1 cellular context compared by ENCODE assay signal in the genomic region with DNA sequence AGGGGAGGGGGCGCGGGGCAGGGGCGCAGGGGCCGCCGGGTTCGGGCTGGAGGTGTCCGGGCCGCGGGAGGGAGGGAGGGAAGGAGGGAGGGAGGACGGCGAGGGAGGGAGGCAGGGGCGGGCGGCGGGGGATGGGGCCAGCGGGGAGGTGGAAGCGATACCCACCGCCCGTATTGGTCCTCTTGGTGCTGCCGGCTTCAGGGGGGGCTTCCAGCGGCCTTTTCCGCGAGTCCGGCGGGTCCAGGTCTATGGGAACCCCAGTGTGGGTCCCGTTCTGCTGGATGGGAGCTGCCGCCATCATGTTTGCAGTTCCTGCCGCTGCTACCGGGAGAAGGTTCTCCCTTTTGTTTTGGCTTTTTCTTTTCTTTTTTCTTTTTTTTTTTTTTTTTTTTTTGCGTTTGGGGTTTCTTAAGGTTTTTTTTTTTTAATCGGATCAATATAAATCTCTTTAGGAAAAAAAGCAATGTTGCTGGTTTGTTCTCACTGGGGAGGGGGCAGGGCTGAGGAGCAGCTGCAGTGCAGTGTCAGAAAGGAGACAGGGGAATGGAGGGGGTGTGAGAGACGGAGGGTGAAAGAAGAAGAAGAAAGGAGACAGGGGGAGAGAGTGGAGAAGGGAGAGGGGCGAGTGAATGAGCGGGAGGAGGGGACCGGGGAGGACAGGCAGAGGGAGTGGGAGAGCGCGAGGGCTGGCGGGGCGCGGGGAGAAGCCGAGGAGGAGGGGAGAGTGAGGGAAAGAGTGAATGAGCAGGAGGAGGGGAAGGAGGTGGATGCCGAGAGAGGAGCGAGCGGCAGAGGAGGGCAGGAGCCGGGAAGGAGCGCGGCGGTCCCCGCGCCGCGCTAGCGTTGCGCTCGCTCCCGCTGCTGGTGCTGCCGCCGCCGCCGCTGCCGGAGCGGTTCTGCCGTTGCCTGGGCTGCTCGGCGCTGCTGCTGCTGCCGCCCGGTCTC.
TF ChIP-seq lines count a peak whose summit lies in the region.

A gene with protein sequence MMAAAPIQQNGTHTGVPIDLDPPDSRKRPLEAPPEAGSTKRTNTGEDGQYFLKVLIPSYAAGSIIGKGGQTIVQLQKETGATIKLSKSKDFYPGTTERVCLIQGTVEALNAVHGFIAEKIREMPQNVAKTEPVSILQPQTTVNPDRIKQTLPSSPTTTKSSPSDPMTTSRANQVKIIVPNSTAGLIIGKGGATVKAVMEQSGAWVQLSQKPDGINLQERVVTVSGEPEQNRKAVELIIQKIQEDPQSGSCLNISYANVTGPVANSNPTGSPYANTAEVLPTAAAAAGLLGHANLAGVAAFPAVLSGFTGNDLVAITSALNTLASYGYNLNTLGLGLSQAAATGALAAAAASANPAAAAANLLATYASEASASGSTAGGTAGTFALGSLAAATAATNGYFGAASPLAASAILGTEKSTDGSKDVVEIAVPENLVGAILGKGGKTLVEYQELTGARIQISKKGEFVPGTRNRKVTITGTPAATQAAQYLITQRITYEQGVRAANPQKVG (minus strand): TSS at position 898 of the 945 bp plus-strand sequence. CDS start 597 bp downstream, at position 301.

TF ChIP-seq in HepG2, 621 proteins besides CTCF, POLR2A, EP300 and RAD21 (continued from another document and continues in another):
- TF ChIP-seq, protein P1, sequence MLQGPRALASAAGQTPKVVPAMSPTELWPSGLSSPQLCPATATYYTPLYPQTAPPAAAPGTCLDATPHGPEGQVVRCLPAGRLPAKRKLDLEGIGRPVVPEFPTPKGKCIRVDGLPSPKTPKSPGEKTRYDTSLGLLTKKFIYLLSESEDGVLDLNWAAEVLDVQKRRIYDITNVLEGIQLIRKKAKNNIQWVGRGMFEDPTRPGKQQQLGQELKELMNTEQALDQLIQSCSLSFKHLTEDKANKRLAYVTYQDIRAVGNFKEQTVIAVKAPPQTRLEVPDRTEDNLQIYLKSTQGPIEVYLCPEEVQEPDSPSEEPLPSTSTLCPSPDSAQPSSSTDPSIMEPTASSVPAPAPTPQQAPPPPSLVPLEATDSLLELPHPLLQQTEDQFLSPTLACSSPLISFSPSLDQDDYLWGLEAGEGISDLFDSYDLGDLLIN (CRISPR knock-in tag; IDR thresholded peaks at IDR 0.05; ENCODE audit: borderline replicate concordance) = no peak
- TF ChIP-seq SCMH1 (CRISPR knock-in tag; IDR thresholded peaks at IDR 0.05; ENCODE audit: borderline replicate concordance) (no peak), CCAR2 (optimal IDR thresholded peaks at IDR 0.05; ENCODE audit: low read depth, low read length) (no peak), MTF2 (CRISPR knock-in tag; IDR thresholded peaks at IDR 0.05; ENCODE audit: borderline replicate concordance) (peak; percentile 79; the same call in 1 of the 2 replicates), RAD51 (IDR thresholded peaks at IDR 0.05; ENCODE audit: borderline replicate concordance) (no peak), CEBPG (CRISPR knock-in tag; IDR thresholded peaks at IDR 0.05) (no peak), ZNF878 (CRISPR knock-in tag; IDR thresholded peaks at IDR 0.05) (no peak), CBX5 (CRISPR knock-in tag; IDR thresholded peaks at IDR 0.05; ENCODE audit: borderline replicate concordance) (no peak), KDM5A (IDR thresholded peaks at IDR 0.05; ENCODE audit: borderline replicate concordance, low read length) (no peak), NFE2L1 (CRISPR knock-in tag; IDR thresholded peaks at IDR 0.05; ENCODE audit: borderline replicate concordance) (no peak), ZSCAN21 (CRISPR knock-in tag; IDR thresholded peaks at IDR 0.05; ENCODE audit: borderline replicate concordance) (no peak), PRPF4 (IDR thresholded peaks at IDR 0.05; ENCODE audit: low read depth, low read length, poor library complexity, severe bottlenecking) (no peak), KMT2A (CRISPR knock-in tag; IDR thresholded peaks at IDR 0.05) (no peak), MYC (CRISPR knock-in tag; IDR thresholded peaks at IDR 0.05; ENCODE audit: borderline replicate concordance) (peak; percentile 51; the same call in 1 of the 2 replicates), ZNF782 (CRISPR knock-in tag; IDR thresholded peaks at IDR 0.05; ENCODE audit: borderline replicate concordance) (no peak), CAMTA2 (CRISPR knock-in tag; IDR thresholded peaks at IDR 0.05; ENCODE audit: borderline replicate concordance) (0 out of 2 replicates have a peak, but pooled peaks have one; percentile 23), ZNF136 (CRISPR knock-in tag; IDR thresholded peaks at IDR 0.05; ENCODE audit: low read depth) (no peak), HHEX (CRISPR knock-in tag; IDR thresholded peaks at IDR 0.05) (no peak), TCF7L2 (IDR thresholded peaks at IDR 0.05; ENCODE audit: low read depth, low read length) (no peak), NONO (IDR thresholded peaks at IDR 0.05) (no peak), NONO (CRISPR knock-in tag; conservative IDR thresholded peaks at IDR 0.05) (no peak), ZEB1 (IDR thresholded peaks at IDR 0.05; ENCODE audit: insufficient replicate concordance, low read depth) (no peak), NFE2 (CRISPR knock-in tag; IDR thresholded peaks at IDR 0.05) (no peak), MAF1 (CRISPR knock-in tag; IDR thresholded peaks at IDR 0.05; ENCODE audit: borderline replicate concordance) (no peak), REPIN1 (CRISPR knock-in tag; IDR thresholded peaks at IDR 0.05; ENCODE audit: borderline replicate concordance, low read depth) (no peak), MYNN (CRISPR knock-in tag; IDR thresholded peaks at IDR 0.05; ENCODE audit: low read depth) (no peak), ZNF761 (CRISPR knock-in tag; conservative IDR thresholded peaks at IDR 0.05) (no peak), RARG (CRISPR knock-in tag; IDR thresholded peaks at IDR 0.05; ENCODE audit: low read depth) (no peak), RFX3 (CRISPR knock-in tag; IDR thresholded peaks at IDR 0.05) (no peak), NFKBIZ (CRISPR knock-in tag; IDR thresholded peaks at IDR 0.05) (no peak)
- TF ChIP-seq, protein P2, sequence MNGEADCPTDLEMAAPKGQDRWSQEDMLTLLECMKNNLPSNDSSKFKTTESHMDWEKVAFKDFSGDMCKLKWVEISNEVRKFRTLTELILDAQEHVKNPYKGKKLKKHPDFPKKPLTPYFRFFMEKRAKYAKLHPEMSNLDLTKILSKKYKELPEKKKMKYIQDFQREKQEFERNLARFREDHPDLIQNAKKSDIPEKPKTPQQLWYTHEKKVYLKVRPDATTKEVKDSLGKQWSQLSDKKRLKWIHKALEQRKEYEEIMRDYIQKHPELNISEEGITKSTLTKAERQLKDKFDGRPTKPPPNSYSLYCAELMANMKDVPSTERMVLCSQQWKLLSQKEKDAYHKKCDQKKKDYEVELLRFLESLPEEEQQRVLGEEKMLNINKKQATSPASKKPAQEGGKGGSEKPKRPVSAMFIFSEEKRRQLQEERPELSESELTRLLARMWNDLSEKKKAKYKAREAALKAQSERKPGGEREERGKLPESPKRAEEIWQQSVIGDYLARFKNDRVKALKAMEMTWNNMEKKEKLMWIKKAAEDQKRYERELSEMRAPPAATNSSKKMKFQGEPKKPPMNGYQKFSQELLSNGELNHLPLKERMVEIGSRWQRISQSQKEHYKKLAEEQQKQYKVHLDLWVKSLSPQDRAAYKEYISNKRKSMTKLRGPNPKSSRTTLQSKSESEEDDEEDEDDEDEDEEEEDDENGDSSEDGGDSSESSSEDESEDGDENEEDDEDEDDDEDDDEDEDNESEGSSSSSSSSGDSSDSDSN (CRISPR knock-in tag; IDR thresholded peaks at IDR 0.05) = peak; percentile 62; the same call in 1 of the 2 replicates
- TF ChIP-seq, protein P3, sequence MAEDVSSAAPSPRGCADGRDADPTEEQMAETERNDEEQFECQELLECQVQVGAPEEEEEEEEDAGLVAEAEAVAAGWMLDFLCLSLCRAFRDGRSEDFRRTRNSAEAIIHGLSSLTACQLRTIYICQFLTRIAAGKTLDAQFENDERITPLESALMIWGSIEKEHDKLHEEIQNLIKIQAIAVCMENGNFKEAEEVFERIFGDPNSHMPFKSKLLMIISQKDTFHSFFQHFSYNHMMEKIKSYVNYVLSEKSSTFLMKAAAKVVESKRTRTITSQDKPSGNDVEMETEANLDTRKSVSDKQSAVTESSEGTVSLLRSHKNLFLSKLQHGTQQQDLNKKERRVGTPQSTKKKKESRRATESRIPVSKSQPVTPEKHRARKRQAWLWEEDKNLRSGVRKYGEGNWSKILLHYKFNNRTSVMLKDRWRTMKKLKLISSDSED (CRISPR knock-in tag; IDR thresholded peaks at IDR 0.05) = no peak
- TF ChIP-seq, protein P4, sequence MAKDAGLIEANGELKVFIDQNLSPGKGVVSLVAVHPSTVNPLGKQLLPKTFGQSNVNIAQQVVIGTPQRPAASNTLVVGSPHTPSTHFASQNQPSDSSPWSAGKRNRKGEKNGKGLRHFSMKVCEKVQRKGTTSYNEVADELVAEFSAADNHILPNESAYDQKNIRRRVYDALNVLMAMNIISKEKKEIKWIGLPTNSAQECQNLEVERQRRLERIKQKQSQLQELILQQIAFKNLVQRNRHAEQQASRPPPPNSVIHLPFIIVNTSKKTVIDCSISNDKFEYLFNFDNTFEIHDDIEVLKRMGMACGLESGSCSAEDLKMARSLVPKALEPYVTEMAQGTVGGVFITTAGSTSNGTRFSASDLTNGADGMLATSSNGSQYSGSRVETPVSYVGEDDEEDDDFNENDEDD (CRISPR knock-in tag; IDR thresholded peaks at IDR 0.05; ENCODE audit: borderline replicate concordance) = peak; percentile 14; the same call in 1 of the 2 replicates
- TF ChIP-seq, protein P5, sequence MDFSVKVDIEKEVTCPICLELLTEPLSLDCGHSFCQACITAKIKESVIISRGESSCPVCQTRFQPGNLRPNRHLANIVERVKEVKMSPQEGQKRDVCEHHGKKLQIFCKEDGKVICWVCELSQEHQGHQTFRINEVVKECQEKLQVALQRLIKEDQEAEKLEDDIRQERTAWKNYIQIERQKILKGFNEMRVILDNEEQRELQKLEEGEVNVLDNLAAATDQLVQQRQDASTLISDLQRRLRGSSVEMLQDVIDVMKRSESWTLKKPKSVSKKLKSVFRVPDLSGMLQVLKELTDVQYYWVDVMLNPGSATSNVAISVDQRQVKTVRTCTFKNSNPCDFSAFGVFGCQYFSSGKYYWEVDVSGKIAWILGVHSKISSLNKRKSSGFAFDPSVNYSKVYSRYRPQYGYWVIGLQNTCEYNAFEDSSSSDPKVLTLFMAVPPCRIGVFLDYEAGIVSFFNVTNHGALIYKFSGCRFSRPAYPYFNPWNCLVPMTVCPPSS (IDR thresholded peaks at IDR 0.05) = no peak
- TF ChIP-seq, protein P6, sequence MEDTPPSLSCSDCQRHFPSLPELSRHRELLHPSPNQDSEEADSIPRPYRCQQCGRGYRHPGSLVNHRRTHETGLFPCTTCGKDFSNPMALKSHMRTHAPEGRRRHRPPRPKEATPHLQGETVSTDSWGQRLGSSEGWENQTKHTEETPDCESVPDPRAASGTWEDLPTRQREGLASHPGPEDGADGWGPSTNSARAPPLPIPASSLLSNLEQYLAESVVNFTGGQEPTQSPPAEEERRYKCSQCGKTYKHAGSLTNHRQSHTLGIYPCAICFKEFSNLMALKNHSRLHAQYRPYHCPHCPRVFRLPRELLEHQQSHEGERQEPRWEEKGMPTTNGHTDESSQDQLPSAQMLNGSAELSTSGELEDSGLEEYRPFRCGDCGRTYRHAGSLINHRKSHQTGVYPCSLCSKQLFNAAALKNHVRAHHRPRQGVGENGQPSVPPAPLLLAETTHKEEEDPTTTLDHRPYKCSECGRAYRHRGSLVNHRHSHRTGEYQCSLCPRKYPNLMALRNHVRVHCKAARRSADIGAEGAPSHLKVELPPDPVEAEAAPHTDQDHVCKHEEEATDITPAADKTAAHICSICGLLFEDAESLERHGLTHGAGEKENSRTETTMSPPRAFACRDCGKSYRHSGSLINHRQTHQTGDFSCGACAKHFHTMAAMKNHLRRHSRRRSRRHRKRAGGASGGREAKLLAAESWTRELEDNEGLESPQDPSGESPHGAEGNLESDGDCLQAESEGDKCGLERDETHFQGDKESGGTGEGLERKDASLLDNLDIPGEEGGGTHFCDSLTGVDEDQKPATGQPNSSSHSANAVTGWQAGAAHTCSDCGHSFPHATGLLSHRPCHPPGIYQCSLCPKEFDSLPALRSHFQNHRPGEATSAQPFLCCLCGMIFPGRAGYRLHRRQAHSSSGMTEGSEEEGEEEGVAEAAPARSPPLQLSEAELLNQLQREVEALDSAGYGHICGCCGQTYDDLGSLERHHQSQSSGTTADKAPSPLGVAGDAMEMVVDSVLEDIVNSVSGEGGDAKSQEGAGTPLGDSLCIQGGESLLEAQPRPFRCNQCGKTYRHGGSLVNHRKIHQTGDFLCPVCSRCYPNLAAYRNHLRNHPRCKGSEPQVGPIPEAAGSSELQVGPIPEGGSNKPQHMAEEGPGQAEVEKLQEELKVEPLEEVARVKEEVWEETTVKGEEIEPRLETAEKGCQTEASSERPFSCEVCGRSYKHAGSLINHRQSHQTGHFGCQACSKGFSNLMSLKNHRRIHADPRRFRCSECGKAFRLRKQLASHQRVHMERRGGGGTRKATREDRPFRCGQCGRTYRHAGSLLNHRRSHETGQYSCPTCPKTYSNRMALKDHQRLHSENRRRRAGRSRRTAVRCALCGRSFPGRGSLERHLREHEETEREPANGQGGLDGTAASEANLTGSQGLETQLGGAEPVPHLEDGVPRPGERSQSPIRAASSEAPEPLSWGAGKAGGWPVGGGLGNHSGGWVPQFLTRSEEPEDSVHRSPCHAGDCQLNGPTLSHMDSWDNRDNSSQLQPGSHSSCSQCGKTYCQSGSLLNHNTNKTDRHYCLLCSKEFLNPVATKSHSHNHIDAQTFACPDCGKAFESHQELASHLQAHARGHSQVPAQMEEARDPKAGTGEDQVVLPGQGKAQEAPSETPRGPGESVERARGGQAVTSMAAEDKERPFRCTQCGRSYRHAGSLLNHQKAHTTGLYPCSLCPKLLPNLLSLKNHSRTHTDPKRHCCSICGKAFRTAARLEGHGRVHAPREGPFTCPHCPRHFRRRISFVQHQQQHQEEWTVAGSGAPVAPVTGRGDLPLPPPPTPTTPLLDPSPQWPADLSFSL (CRISPR knock-in tag; IDR thresholded peaks at IDR 0.05) = no peak
- TF ChIP-seq, protein P7, sequence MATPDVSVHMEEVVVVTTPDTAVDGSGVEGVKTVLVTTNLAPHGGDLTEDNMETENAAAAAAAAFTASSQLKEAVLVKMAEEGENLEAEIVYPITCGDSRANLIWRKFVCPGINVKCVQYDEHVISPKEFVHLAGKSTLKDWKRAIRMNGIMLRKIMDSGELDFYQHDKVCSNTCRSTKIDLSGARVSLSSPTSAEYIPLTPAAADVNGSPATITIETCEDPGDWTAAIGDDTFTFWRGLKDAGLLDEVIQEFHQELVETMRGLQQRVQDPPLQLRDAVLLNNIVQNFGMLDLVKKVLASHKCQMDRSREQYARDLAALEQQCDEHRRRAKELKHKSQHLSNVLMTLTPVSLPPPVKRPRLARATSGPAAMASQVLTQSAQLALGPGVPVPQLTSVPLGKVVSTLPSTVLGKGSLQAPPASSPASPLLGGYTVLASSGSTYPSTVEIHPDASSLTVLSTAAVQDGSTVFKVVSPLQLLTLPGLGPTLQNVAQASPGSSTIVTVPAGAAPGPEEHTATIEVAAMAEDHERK (CRISPR knock-in tag; IDR thresholded peaks at IDR 0.05; ENCODE audit: low read depth) = no peak
- TF ChIP-seq, protein P8, sequence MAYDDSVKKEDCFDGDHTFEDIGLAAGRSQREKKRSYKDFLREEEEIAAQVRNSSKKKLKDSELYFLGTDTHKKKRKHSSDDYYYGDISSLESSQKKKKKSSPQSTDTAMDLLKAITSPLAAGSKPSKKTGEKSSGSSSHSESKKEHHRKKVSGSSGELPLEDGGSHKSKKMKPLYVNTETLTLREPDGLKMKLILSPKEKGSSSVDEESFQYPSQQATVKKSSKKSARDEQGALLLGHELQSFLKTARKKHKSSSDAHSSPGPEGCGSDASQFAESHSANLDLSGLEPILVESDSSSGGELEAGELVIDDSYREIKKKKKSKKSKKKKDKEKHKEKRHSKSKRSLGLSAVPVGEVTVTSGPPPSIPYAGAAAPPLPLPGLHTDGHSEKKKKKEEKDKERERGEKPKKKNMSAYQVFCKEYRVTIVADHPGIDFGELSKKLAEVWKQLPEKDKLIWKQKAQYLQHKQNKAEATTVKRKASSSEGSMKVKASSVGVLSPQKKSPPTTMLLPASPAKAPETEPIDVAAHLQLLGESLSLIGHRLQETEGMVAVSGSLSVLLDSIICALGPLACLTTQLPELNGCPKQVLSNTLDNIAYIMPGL (CRISPR knock-in tag; IDR thresholded peaks at IDR 0.05; ENCODE audit: borderline replicate concordance in 1 of 2, low read depth in 1 of 2) = no peak
